ENCODE assay signal across 25 cellular contexts in genomic region chr7:157640144-157640543, GRCh38.
"Had no signal": no experiment of that assay in that cellular context is flagged by ENCODE, and none has a peak within 500 bp of the region (broad histone marks: within the 10 kb centered on the region; RNA-seq: fewer than 3 reads in every experiment).

No MANE protein-coding gene starts in this region.

- H3K27ac ChIP-seq: neural progenitor cell, ovary, parathyroid adenoma, psoas muscle, right lobe of liver, sigmoid colon, stomach, thoracic aorta, thyroid gland, tibial nerve, upper lobe of left lung, vagina had no signal

- H3K27me3 ChIP-seq: ovary, right lobe of liver, sigmoid colon, stomach, thyroid gland, tibial nerve, upper lobe of left lung, vagina had no signal

- H3K79me2 ChIP-seq: parathyroid adenoma had no signal

- H3K36me3 ChIP-seq: ovary, right lobe of liver, sigmoid colon, stomach, thoracic aorta, thyroid gland, tibial nerve, upper lobe of left lung, vagina had no signal

- H3K4me2 ChIP-seq: neural progenitor cell had no signal

- H2AFZ ChIP-seq: neural progenitor cell, parathyroid adenoma had no signal

- DNase-seq: natural killer cell; occipital lobe; ovary; psoas muscle; right cardiac atrium; right lobe of liver; sigmoid colon; small intestine; stimulated activated CD4-positive, alpha-beta T cell treated with anti-CD3 and anti-CD28 coated beads, Interleukin-15, amount 100 ng/mL, for 24 hours; stimulated activated CD4-positive, alpha-beta T cell treated with anti-CD3 and anti-CD28 coated beads, Interleukin-2, amount 100 ng/mL, for 24 hours; stimulated activated CD4-positive, alpha-beta T cell treated with anti-CD3 and anti-CD28 coated beads, Interleukin-2, amount 100 ng/mL, for 48 hours; stimulated activated CD4-positive, alpha-beta T cell treated with anti-CD3 and anti-CD28 coated beads, Interleukin-4, amount 100 ng/mL, for 24 hours; stimulated activated naive B cell treated with anti-CD40 and anti-IgM and Interleukin-4, amounts not matched to agents 10 μg/mL and 1 μg/mL and 100 μg/mL, for 72 hours; stimulated activated naive CD4-positive, alpha-beta T cell treated with Interleukin-2 at 50 U/mL for 16 hours; stomach; thyroid gland; trophoblast cell; upper lobe of left lung had no signal

- ATAC-seq: natural killer cell; psoas muscle; right cardiac atrium; stimulated activated effector memory CD8-positive, alpha-beta T cell treated with anti-CD3 and anti-CD28 coated beads, Interleukin-12 subunit alpha, Interleukin-12 subunit beta, amount 100 ng/mL, for 72 hours; stimulated activated naive B cell treated with anti-CD40 and anti-IgM and Interleukin-4, amounts not matched to agents 10 μg/mL and 1 μg/mL and 100 μg/mL, for 72 hours had no signal

- H3K4me3 ChIP-seq: neural progenitor cell, ovary, psoas muscle, right lobe of liver, sigmoid colon, stomach, thoracic aorta, thyroid gland, tibial nerve, upper lobe of left lung, vagina had no signal

- H3K9me3 ChIP-seq: ovary, right lobe of liver, thyroid gland had no signal

- H3K9ac ChIP-seq: neural progenitor cell, parathyroid adenoma had no signal

- FAIRE-seq: small intestine, urothelium cell line had no signal

- H3K4me1 ChIP-seq: neural progenitor cell, parathyroid adenoma, psoas muscle, right lobe of liver, sigmoid colon, stomach, thyroid gland, tibial nerve, upper lobe of left lung, vagina had no signal
